ENCODE assay signal across 1 cellular context in genomic region chr1:174988539-174988938, GRCh38.
TF ChIP-seq lines count a peak whose summit lies in the region.

No MANE protein-coding gene starts in this region.

TF ChIP-seq in GM12878, 131 proteins besides CTCF, POLR2A, EP300 and RAD21:
- TF ChIP-seq NKRF (conservative IDR thresholded peaks at IDR 0.05) = no peak
- TF ChIP-seq YBX1 (IDR thresholded peaks at IDR 0.05) = no peak
- TF ChIP-seq DPF2 (IDR thresholded peaks at IDR 0.05) = no peak
- TF ChIP-seq PAX8 (IDR thresholded peaks at IDR 0.05) = no peak
